13 cellular contexts compared by ENCODE assay signal in genomic region chr4:8383451-8384160, GRCh38. TPM values are rescaled to one million over a fixed set of nuclear protein-coding genes. Genes with fewer than 3 reads are reported as not detected.
DNase-seq lines count a peak whose midpoint lies in the region; ATAC-seq and TF ChIP-seq lines count a peak whose summit lies in the region.
"Had no signal": no experiment of that assay in that cellular context is flagged by ENCODE, and none has a peak within 500 bp of the region (broad histone marks: within the 10 kb centered on the region; RNA-seq: fewer than 3 reads in every experiment).

No MANE protein-coding gene starts in this region.

- no peak overlapping the region for H3K4me3 Mint-ChIP-seq in progenitor cell of endocrine pancreas (ENCODE audit: low read depth)
- H3K4me3 Mint-ChIP-seq: activated naive CD4-positive, alpha-beta T cell treated with anti-CD3 and anti-CD28 coated beads, Interleukin-2, amount 10 ng/mL, durations not matched to agents 7 days and 5 days; IgD-negative memory B cell had no signal

- H3K27ac Mint-ChIP-seq in progenitor cell of endocrine pancreas: peak overlapping the region; percentile 56
- H3K27ac Mint-ChIP-seq: activated naive CD4-positive, alpha-beta T cell treated with anti-CD3 and anti-CD28 coated beads, Interleukin-2, amount 10 ng/mL, durations not matched to agents 7 days and 5 days; IgD-negative memory B cell had no signal

- H3K4me1 ChIP-seq in adrenal gland (replicated peaks in 1 of 2) (no peaks in the 10 kb centered on the region), right atrium auricular region (peaks cover 0 to 39% of the 10 kb centered on the region in 2 donors)

- H3K9me3 ChIP-seq in adrenal gland (replicated peaks in 1 of 3) (no peaks in the 10 kb centered on the region), right atrium auricular region (no peaks in the 10 kb centered on the region)
- H3K9me3 ChIP-seq: tibial nerve had no signal

- ATAC-seq in left colon (no peak), HG02870 (IDR thresholded peaks at IDR 0.05; ENCODE audit: unreplicated experiment) (no peak)

- H3K27ac ChIP-seq in adrenal gland (no peak overlapping the region), right atrium auricular region (peak overlapping the region; percentile 67 to 77)
- H3K27ac ChIP-seq: coronary artery, tibial nerve had no signal

- H3K27me3 Mint-ChIP-seq in progenitor cell of endocrine pancreas: no peaks in the 10 kb centered on the region
- H3K27me3 Mint-ChIP-seq: activated naive CD4-positive, alpha-beta T cell treated with anti-CD3 and anti-CD28 coated beads, Interleukin-2, amount 10 ng/mL, durations not matched to agents 7 days and 5 days; IgD-negative memory B cell had no signal

- H3K36me3 Mint-ChIP-seq in progenitor cell of endocrine pancreas (ENCODE audit: insufficient read depth): peaks cover 10% of the 10 kb centered on the region
- H3K36me3 Mint-ChIP-seq: activated naive CD4-positive, alpha-beta T cell treated with anti-CD3 and anti-CD28 coated beads, Interleukin-2, amount 10 ng/mL, durations not matched to agents 7 days and 5 days; IgD-negative memory B cell had no signal

- TF ChIP-seq POLR2A in adrenal gland (IDR thresholded peaks at IDR 0.05): no peak

- no peaks in the 10 kb centered on the region for H3K9me3 Mint-ChIP-seq in progenitor cell of endocrine pancreas (ENCODE audit: low read depth)
- H3K9me3 Mint-ChIP-seq: activated naive CD4-positive, alpha-beta T cell treated with anti-CD3 and anti-CD28 coated beads, Interleukin-2, amount 10 ng/mL, durations not matched to agents 7 days and 5 days had no signal

- POLR2A ChIA-PET in BJ (lab: Charles Lee): no interaction called here

- WGBS in adrenal gland, 4 donors: 80 to 89% (median 82%) methylated on average over 12 to 19 of the region's 19 CpGs

- TF ChIP-seq CTCF in BJ (IDR thresholded peaks at IDR 0.05; ENCODE audit: insufficient read depth, low read depth, low read length) (no peak), adrenal gland (IDR thresholded peaks at IDR 0.05) (no peak), right atrium auricular region (IDR thresholded peaks at IDR 0.05) (no peak), progenitor cell of endocrine pancreas (IDR thresholded peaks at IDR 0.05; ENCODE audit: unreplicated experiment) (no peak)

- H3K27me3 ChIP-seq in BJ (ENCODE audit: control insufficient read depth, insufficient read depth, low read length): no peaks in the 10 kb centered on the region
- no peaks in the 10 kb centered on the region for H3K27me3 ChIP-seq in adrenal gland
- H3K27me3 ChIP-seq in right atrium auricular region: no peaks in the 10 kb centered on the region
- H3K27me3 ChIP-seq: tibial nerve had no signal

- DNase-seq in BJ (ENCODE audit: low read depth) (peak; percentile 14), adrenal gland (peak in 5 of 7 donors; percentile 44 to 76 (median 65)), right atrium auricular region (ENCODE audit: low spot score) (no peak), progenitor cell of endocrine pancreas (ENCODE audit: low spot score, unreplicated experiment) (no peak), putamen (ENCODE audit: low spot score) (no peak), left colon (no peak)
- DNase-seq in activated CD4-positive, alpha-beta T cell treated with anti-CD3 and anti-CD28 coated beads for 1 hour: no peak
- DNase-seq: activated naive CD4-positive, alpha-beta T cell treated with anti-CD3 and anti-CD28 coated beads, Interleukin-2, amount 10 ng/mL, durations not matched to agents 7 days and 5 days; DMS 273 treated with DMSO at 0.1 percent for 48 hours had no signal

- CTCF ChIA-PET in BJ (lab: Yijun Ruan, JAX): no interaction called here

- no peak overlapping the region for H3K4me3 ChIP-seq in BJ (ENCODE audit: low read depth, low read length)
- no peak overlapping the region for H3K4me3 ChIP-seq in adrenal gland
- no peak overlapping the region for H3K4me3 ChIP-seq in right atrium auricular region
- H3K4me3 ChIP-seq: coronary artery, tibial nerve had no signal

- peaks cover 17% of the 10 kb centered on the region for H3K36me3 ChIP-seq in BJ (ENCODE audit: control insufficient read depth, insufficient read depth, low read length)
- H3K36me3 ChIP-seq in adrenal gland (replicated peaks in 1 of 2): peaks cover 0 to 30% of the 10 kb centered on the region in 2 donors
- H3K36me3 ChIP-seq in right atrium auricular region: peaks cover 39% of the 10 kb centered on the region

- intact Hi-C loops in adrenal gland (cut with DNase I) (no loop called here), left colon (cut with DNase I, micrococcal nuclease) (no loop called here)

- peaks cover 2% of the 10 kb centered on the region for H3K4me1 Mint-ChIP-seq in progenitor cell of endocrine pancreas (ENCODE audit: low read depth)
- H3K4me1 Mint-ChIP-seq: activated naive CD4-positive, alpha-beta T cell treated with anti-CD3 and anti-CD28 coated beads, Interleukin-2, amount 10 ng/mL, durations not matched to agents 7 days and 5 days had no signal

RNA-seq across cellular contexts. Expression of gene ACOX3, which starts 56.9 kb away (rescaled TPM):
- 6.8 and 10.2 TPM in 2 replicates for polyA plus RNA-seq in BJ (2011; rRNA removed)
- polyA minus RNA-seq in BJ (2011; rRNA and poly(A)+ RNA removed): 7.6 and 9.1 TPM in 2 replicates
- 10 to 100 TPM; 24.3 to 44.2 (median 26.3) TPM for total RNA-seq in adrenal gland
- 10 to 100 TPM; 10.4 to 29.4 (median 27.3) TPM for polyA plus RNA-seq in adrenal gland
- 10 to 100 TPM; 66.9 to 68.8 TPM for total RNA-seq in right atrium auricular region
- total RNA-seq in progenitor cell of endocrine pancreas: 22.6 and 25.3 TPM in 2 replicates
- 10 to 100 TPM; 25.9 to 29.7 TPM for total RNA-seq in left colon

RNA-seq across cellular contexts. Expression of gene TRMT44, which starts 57.0 kb away (rescaled TPM):
- polyA plus RNA-seq in BJ (2011; rRNA removed): 5.3 and 7.1 TPM in 2 replicates
- polyA minus RNA-seq in BJ (2011; rRNA and poly(A)+ RNA removed): 6.7 and 8.8 TPM in 2 replicates
- 10 to 100 TPM; 10.5 to 26.2 (median 14.9) TPM for total RNA-seq in adrenal gland
- polyA plus RNA-seq in adrenal gland: 10 to 100 TPM in 1 of 3 donors, 1 to 10 TPM in 2; 6.0 to 12.9 (median 9.9) TPM
- total RNA-seq in right atrium auricular region: 10 to 100 TPM; 10.5 to 11.4 TPM
- total RNA-seq in progenitor cell of endocrine pancreas: 29.1 and 31.0 TPM in 2 replicates
- 10 to 100 TPM; 14.3 to 16.4 TPM for total RNA-seq in left colon

Comparison
In these comparisons a context has a peak if more than half of its experiments do, and no peak if none do; other contexts are left out.
1. DNase-seq: peak in BJ (single experiment) and adrenal gland (5 of 7); none in right atrium auricular region (single experiment), progenitor cell of endocrine pancreas (single experiment), putamen (single experiment), left colon (0 of 2) and activated CD4-positive, alpha-beta T cell treated with anti-CD3 and anti-CD28 coated beads for 1 hour (single experiment).
2. H3K27ac ChIP-seq: peak in right atrium auricular region (2 of 2); none in adrenal gland (0 of 5).